ENCODE assay signal across 1 cellular context in genomic region chr13:23754506-23754905, GRCh38.
TF ChIP-seq lines count a peak whose summit lies in the region.

No MANE protein-coding gene starts in this region.

TF ChIP-seq in WTC11, 78 proteins besides CTCF, POLR2A, EP300 and RAD21 (continued from another document):
- TF ChIP-seq ZNF532 (CRISPR knock-in tag; IDR thresholded peaks at IDR 0.05; ENCODE audit: borderline replicate concordance) = no peak
- no peak for TF ChIP-seq ZNF121 (CRISPR knock-in tag; IDR thresholded peaks at IDR 0.05)
- no peak for TF ChIP-seq USF2 (CRISPR knock-in tag; IDR thresholded peaks at IDR 0.05)
- TF ChIP-seq ZNF317 (CRISPR knock-in tag; IDR thresholded peaks at IDR 0.05; ENCODE audit: borderline replicate concordance, low read depth) = no peak
- no peak for TF ChIP-seq ATF6 (CRISPR knock-in tag; IDR thresholded peaks at IDR 0.05)
- TF ChIP-seq ATF2 (CRISPR knock-in tag; IDR thresholded peaks at IDR 0.05; ENCODE audit: borderline replicate concordance, low read depth) = no peak
- no peak for TF ChIP-seq ZMAT4 (CRISPR knock-in tag; IDR thresholded peaks at IDR 0.05)
- TF ChIP-seq OVOL2 (CRISPR knock-in tag; IDR thresholded peaks at IDR 0.05; ENCODE audit: borderline replicate concordance) = no peak
